8 cellular contexts compared by ENCODE assay signal in the genomic region with DNA sequence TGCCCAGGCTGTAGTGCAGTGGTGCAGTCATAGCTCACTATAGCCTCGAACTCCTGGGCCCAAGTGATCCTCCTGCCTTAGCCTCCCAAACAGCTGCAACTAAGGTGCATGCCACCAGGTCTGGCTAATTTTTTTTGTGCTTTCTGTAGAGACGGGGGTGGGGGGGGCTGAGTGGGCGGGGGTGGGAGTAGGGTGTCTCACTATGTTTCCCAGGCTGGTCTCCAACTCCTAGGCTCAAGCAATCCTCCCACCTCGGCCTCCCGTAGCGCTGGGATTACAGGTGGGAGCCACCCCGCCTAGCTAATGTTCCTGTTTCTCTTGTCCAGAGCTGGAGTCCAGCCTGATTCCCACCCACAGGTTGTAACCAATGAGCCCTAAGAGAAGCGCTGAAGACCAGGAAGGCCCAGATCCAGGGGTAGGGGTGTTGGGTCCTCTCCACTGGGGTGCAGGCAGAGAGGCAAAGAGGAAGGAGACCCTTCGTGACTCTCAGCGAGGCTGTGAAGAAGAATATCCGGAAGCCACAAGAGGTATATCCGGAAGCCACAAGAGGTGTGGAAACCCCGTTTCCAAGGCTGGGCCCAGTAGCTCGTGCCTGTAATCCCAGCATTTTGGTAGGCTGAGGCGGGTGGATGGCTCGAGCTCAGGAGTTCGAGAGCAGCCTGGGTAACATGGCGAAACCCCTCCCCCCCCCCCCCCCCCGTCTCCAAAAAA. TPM values are rescaled to one million over a fixed set of nuclear protein-coding genes. Genes with fewer than 3 reads are reported as not detected.
A peak's percentile ranks its signal among the peaks of the same experiment; 100 is the strongest.
DNase-seq lines count a peak whose midpoint lies in the region; ATAC-seq, FAIRE-seq and TF ChIP-seq lines count a peak whose summit lies in the region.

No MANE protein-coding gene starts in this region.

- POLR2A ChIA-PET in activated CD4-positive, alpha-beta T cell treated with anti-CD3 and anti-CD28 coated beads for 36 hours (lab: Charles Lee) = interaction anchor here (0.6 to 1.5 kb wide), 2 partner anchors 91 to 381 kb away, joined by 3 to 5 read pairs; a partner anchor contains a TSS
- POLR2A ChIA-PET in naive thymus-derived CD4-positive, alpha-beta T cell (lab: Charles Lee) = interaction anchor here (0.7 to 4.1 kb wide), 12 partner anchors 17 to 394 kb away, joined by 3 to 27 read pairs (median 4); a partner anchor contains a TSS

- peak; percentile 36 for ATAC-seq in activated CD4-positive, alpha-beta T cell treated with anti-CD3 and anti-CD28 coated beads for 36 hours
- ATAC-seq in naive thymus-derived CD4-positive, alpha-beta T cell = peak; percentile 54
- ATAC-seq in HG02840 (IDR thresholded peaks at IDR 0.05; ENCODE audit: low FRiP score, unreplicated experiment) = no peak

- CTCF ChIA-PET in Calu3 (lab: Charles Lee) = interaction anchor here (1.5 to 2.1 kb wide), 2 partner anchors 31 to 34 kb away, joined by 4 to 6 read pairs; no protein-coding TSS in a partner anchor
- CTCF ChIA-PET in activated CD4-positive, alpha-beta T cell treated with anti-CD3 and anti-CD28 coated beads for 36 hours (lab: Charles Lee) = interaction anchor here (0.5 to 1.9 kb wide), 4 partner anchors 9 to 182 kb away, joined by 3 to 8 read pairs (median 4); no protein-coding TSS in a partner anchor
- CTCF ChIA-PET in naive thymus-derived CD4-positive, alpha-beta T cell (lab: Charles Lee) = interaction anchor here (0.6 to 0.7 kb wide), 2 partner anchors 36 to 260 kb away, joined by 3 to 5 read pairs; no protein-coding TSS in a partner anchor

- no peaks in the 10 kb centered on the region for H3K27me3 ChIP-seq in naive thymus-derived CD4-positive, alpha-beta T cell (ENCODE audit: control insufficient read depth in 2 of 2, insufficient read depth in 2 of 2, low read length in 2 of 2)

- intact Hi-C loops in Calu3 (cut with micrococcal nuclease; ENCODE audit: unreplicated experiment) = no loop called here
- intact Hi-C loops in activated CD4-positive, alpha-beta T cell treated with anti-CD3 and anti-CD28 coated beads for 36 hours (cut with DNase I, micrococcal nuclease) = no loop called here
- intact Hi-C loops in naive thymus-derived CD4-positive, alpha-beta T cell (cut with micrococcal nuclease) = loop anchor here in 1 of 2 donors (5.0 kb wide), 1 partner anchor 42 kb away; no protein-coding TSS in a partner anchor

- H3K27ac Mint-ChIP-seq in Calu3 (ENCODE audit: unreplicated experiment) (peak overlapping the region; percentile 89), type B pancreatic cell (peak overlapping the region; percentile 66)
- peak overlapping the region; percentile 90 for H3K27ac Mint-ChIP-seq in activated CD4-positive, alpha-beta T cell treated with anti-CD3 and anti-CD28 coated beads for 36 hours
- H3K27ac Mint-ChIP-seq in naive thymus-derived CD4-positive, alpha-beta T cell = peak overlapping the region; percentile 84 to 95 (median 93)

- BruUV-seq in Calu3 (replicated peaks; lab: Mats Ljungman, UMichigan) = TSS peak; percentile 95

- H3K36me3 ChIP-seq in naive thymus-derived CD4-positive, alpha-beta T cell (ENCODE audit: control insufficient read depth in 2 of 3, insufficient read depth in 3 of 3, low read length in 3 of 3) = peaks cover 0 to 16% (median 0%) of the 10 kb centered on the region in 3 experiments

- H3K27me3 Mint-ChIP-seq in Calu3 (ENCODE audit: unreplicated experiment) (no peaks in the 10 kb centered on the region), type B pancreatic cell (no peaks in the 10 kb centered on the region)
- H3K27me3 Mint-ChIP-seq in activated CD4-positive, alpha-beta T cell treated with anti-CD3 and anti-CD28 coated beads for 36 hours = no peaks in the 10 kb centered on the region
- H3K27me3 Mint-ChIP-seq in naive thymus-derived CD4-positive, alpha-beta T cell = no peaks in the 10 kb centered on the region

- H3K4me3 ChIP-seq in naive thymus-derived CD4-positive, alpha-beta T cell (ENCODE audit: low read length) = peak overlapping the region; percentile 78

- no peaks in the 10 kb centered on the region for H3K9me3 ChIP-seq in naive thymus-derived CD4-positive, alpha-beta T cell (ENCODE audit: control insufficient read depth in 2 of 3, low read length in 3 of 3)

- H3K4me1 Mint-ChIP-seq in Calu3 (ENCODE audit: low read depth, unreplicated experiment) = no peaks in the 10 kb centered on the region
- H3K4me1 Mint-ChIP-seq in activated CD4-positive, alpha-beta T cell treated with anti-CD3 and anti-CD28 coated beads for 36 hours = peaks cover 19% of the 10 kb centered on the region
- H3K4me1 Mint-ChIP-seq in naive thymus-derived CD4-positive, alpha-beta T cell = peaks cover 0 to 28% (median 21%) of the 10 kb centered on the region in 7 donors
- H3K4me1 Mint-ChIP-seq in type B pancreatic cell (ENCODE audit: unreplicated experiment) = peaks cover 16% of the 10 kb centered on the region

- DNase-seq in Calu3 (no peak), KG1 (lab: John Stamatoyannopoulos, UW) (peak; percentile 59), type B pancreatic cell (ENCODE audit: extremely low spot score, unreplicated experiment) (no peak), frontal cortex (ENCODE audit: low spot score in 2 of 2) (no peak)
- DNase-seq in activated CD4-positive, alpha-beta T cell treated with anti-CD3 and anti-CD28 coated beads for 36 hours = peak; percentile 72
- DNase-seq in effector CD4-positive, alpha-beta T cell = peak; percentile 41
- peak in 8 of 9 donors; percentile 36 to 78 (median 62) for DNase-seq in naive thymus-derived CD4-positive, alpha-beta T cell

- TF ChIP-seq CTCF in Calu3 (IDR thresholded peaks at IDR 0.05; ENCODE audit: unreplicated experiment) (no peak), type B pancreatic cell (conservative IDR thresholded peaks at IDR 0.05) (no peak)

- H3K9me3 Mint-ChIP-seq in Calu3 (ENCODE audit: low read depth, unreplicated experiment) = no peaks in the 10 kb centered on the region
- H3K9me3 Mint-ChIP-seq in activated CD4-positive, alpha-beta T cell treated with anti-CD3 and anti-CD28 coated beads for 36 hours (ENCODE audit: low read depth) = no peaks in the 10 kb centered on the region
- no peaks in the 10 kb centered on the region for H3K9me3 Mint-ChIP-seq in naive thymus-derived CD4-positive, alpha-beta T cell
- H3K9me3 Mint-ChIP-seq in type B pancreatic cell = no peaks in the 10 kb centered on the region

- H3K27ac ChIP-seq in naive thymus-derived CD4-positive, alpha-beta T cell (ENCODE audit: low read depth, low read length) = peak overlapping the region; percentile 78

- peaks cover 11 to 12% of the 10 kb centered on the region in 2 donors for H3K4me1 ChIP-seq in naive thymus-derived CD4-positive, alpha-beta T cell (ENCODE audit: control insufficient read depth in 2 of 2, insufficient read depth in 2 of 2, low read length in 2 of 2)

- H3K36me3 Mint-ChIP-seq in Calu3 (ENCODE audit: insufficient read depth, unreplicated experiment) (peaks cover 80% of the 10 kb centered on the region), type B pancreatic cell (peaks cover 6% of the 10 kb centered on the region)
- peaks cover 8% of the 10 kb centered on the region for H3K36me3 Mint-ChIP-seq in activated CD4-positive, alpha-beta T cell treated with anti-CD3 and anti-CD28 coated beads for 36 hours (ENCODE audit: low read depth)
- H3K36me3 Mint-ChIP-seq in naive thymus-derived CD4-positive, alpha-beta T cell = peaks cover 0 to 7% (median 6%) of the 10 kb centered on the region in 5 donors

- H3K4me3 Mint-ChIP-seq in Calu3 (ENCODE audit: low read depth, unreplicated experiment) (peak overlapping the region; percentile 63), type B pancreatic cell (peak overlapping the region; percentile 80)
- H3K4me3 Mint-ChIP-seq in activated CD4-positive, alpha-beta T cell treated with anti-CD3 and anti-CD28 coated beads for 36 hours = peak overlapping the region; percentile 74
- H3K4me3 Mint-ChIP-seq in naive thymus-derived CD4-positive, alpha-beta T cell = peak overlapping the region; percentile 76 to 90 (median 82)

- FAIRE-seq in frontal cortex (lab: Jason Lieb, UNC) = no peak

RNA-seq across cellular contexts. Expression of a gene that starts 0.8 kb away (rescaled TPM):
- total RNA-seq in Calu3 (2022) (77.6 and 82.3 TPM in 2 replicates), type B pancreatic cell (ENCODE audit: low replicate concordance) (108 and 150 TPM in 2 replicates), frontal cortex (55.4 TPM)
- total RNA-seq in activated CD4-positive, alpha-beta T cell treated with anti-CD3 and anti-CD28 coated beads for 36 hours = 10 to 100 TPM; 64.4 to 68.5 TPM
- 10 to 100 TPM; 42.7 to 87.8 (median 48.0) TPM for total RNA-seq in naive thymus-derived CD4-positive, alpha-beta T cell
- polyA plus RNA-seq in naive thymus-derived CD4-positive, alpha-beta T cell = 100 to 1,000 TPM in 1 of 2 donors, 10 to 100 TPM in 1; 99.2 to 102 TPM

RNA-seq across cellular contexts. Expression of a gene that starts 10.0 kb away (rescaled TPM):
- total RNA-seq in Calu3 (2022) = 2,733 and 4,208 TPM in 2 replicates
- total RNA-seq in activated CD4-positive, alpha-beta T cell treated with anti-CD3 and anti-CD28 coated beads for 36 hours = not detected
- total RNA-seq in naive thymus-derived CD4-positive, alpha-beta T cell = not detected
- not detected for polyA plus RNA-seq in naive thymus-derived CD4-positive, alpha-beta T cell
- total RNA-seq in type B pancreatic cell (ENCODE audit: low replicate concordance) = 10.7 and 12.4 TPM in 2 replicates
- total RNA-seq in frontal cortex = not detected

RNA-seq across cellular contexts. Expression of a gene that starts 31.7 kb away (rescaled TPM):
- total RNA-seq in Calu3 (2022) = 121 and 137 TPM in 2 replicates
- total RNA-seq in activated CD4-positive, alpha-beta T cell treated with anti-CD3 and anti-CD28 coated beads for 36 hours = 10 to 100 TPM; 47.7 to 48.5 TPM
- 10 to 100 TPM; 52.0 to 70.8 (median 61.3) TPM for total RNA-seq in naive thymus-derived CD4-positive, alpha-beta T cell
- 10 to 100 TPM; 32.3 to 36.1 TPM for polyA plus RNA-seq in naive thymus-derived CD4-positive, alpha-beta T cell
- 67.2 and 85.0 TPM in 2 replicates for total RNA-seq in type B pancreatic cell (ENCODE audit: low replicate concordance)
- 58.3 TPM for total RNA-seq in frontal cortex

RNA-seq across cellular contexts. Expression of a gene that starts 32.1 kb away (rescaled TPM):
- total RNA-seq in Calu3 (2022) (85.8 and 93.7 TPM in 2 replicates), type B pancreatic cell (ENCODE audit: low replicate concordance) (141 and 186 TPM in 2 replicates), frontal cortex (15.9 TPM)
- total RNA-seq in activated CD4-positive, alpha-beta T cell treated with anti-CD3 and anti-CD28 coated beads for 36 hours = 100 to 1,000 TPM in 1 of 2 experiments, 10 to 100 TPM in 1; 79.5 to 110 TPM
- total RNA-seq in naive thymus-derived CD4-positive, alpha-beta T cell = 100 to 1,000 TPM; 110 to 163 (median 142) TPM
- polyA plus RNA-seq in naive thymus-derived CD4-positive, alpha-beta T cell = 10 to 100 TPM; 11.2 to 38.2 TPM

RNA-seq across cellular contexts. Expression of a gene that starts 44.0 kb away (rescaled TPM):
- total RNA-seq in Calu3 (2022) (30.8 and 40.0 TPM in 2 replicates), type B pancreatic cell (ENCODE audit: low replicate concordance) (16.3 and 112 TPM in 2 replicates), frontal cortex (73.8 TPM)
- total RNA-seq in activated CD4-positive, alpha-beta T cell treated with anti-CD3 and anti-CD28 coated beads for 36 hours = under 1 TPM; 0.50 to 0.72 TPM
- 1 to 10 TPM in 2 of 5 experiments, under 1 TPM in 3; 0.24 to 2.0 (median 0.94) TPM for total RNA-seq in naive thymus-derived CD4-positive, alpha-beta T cell
- polyA plus RNA-seq in naive thymus-derived CD4-positive, alpha-beta T cell = under 1 TPM in 1 of 2 donors, not detected in 1; 0.24 TPM

Comparison
In these comparisons a context has a peak if more than half of its experiments do, and no peak if none do; other contexts are left out.
1. DNase-seq: peak in KG1 (single experiment), activated CD4-positive, alpha-beta T cell treated with anti-CD3 and anti-CD28 coated beads for 36 hours (single experiment), effector CD4-positive, alpha-beta T cell (single experiment) and naive thymus-derived CD4-positive, alpha-beta T cell (8 of 9); none in Calu3 (single experiment), type B pancreatic cell (single experiment) and frontal cortex (0 of 2).
2. RNA of a gene that starts 10.0 kb away (total RNA-seq): 2,733 to 4,208 TPM in Calu3; 10.7 to 12.4 TPM in type B pancreatic cell, not detected in activated CD4-positive, alpha-beta T cell treated with anti-CD3 and anti-CD28 coated beads for 36 hours, not detected in naive thymus-derived CD4-positive, alpha-beta T cell and not detected in frontal cortex (single experiment); every median in the first group is over 100 times any median in the second.
3. Peak in every context shown above with its lines, with median percentiles within 50 percentile points of each other: H3K27ac Mint-ChIP-seq and H3K4me3 Mint-ChIP-seq.